Comparison of ENCODE assay signal across 8 cellular contexts in genomic region chr10:63421591-63421990, GRCh38.
DNase-seq lines count a peak whose midpoint lies in the region; ATAC-seq and TF ChIP-seq lines count a peak whose summit lies in the region.

No MANE protein-coding gene starts in this region.

- TF ChIP-seq CTCF in OCI-LY1 (IDR thresholded peaks at IDR 0.05; ENCODE audit: low read length) = no peak

- no peak overlapping the region for H2AFZ ChIP-seq in OCI-LY1 (ENCODE audit: low read length)

- intact Hi-C loops in posterior cingulate gyrus (cut with DNase I) = no loop called here

- H3K79me2 ChIP-seq in OCI-LY1 (ENCODE audit: insufficient read depth, low read length) = peaks cover 55% of the 10 kb centered on the region

- no peaks in the 10 kb centered on the region for H3K9me2 ChIP-seq in OCI-LY1 (ENCODE audit: low read depth, low read length)

- peak overlapping the region; percentile 36; the same call in 1 of the 2 replicates for H3K9ac ChIP-seq in OCI-LY1 (ENCODE audit: low read length)

- peak overlapping the region; percentile 60 for H3K4me2 ChIP-seq in OCI-LY1 (ENCODE audit: low read length)

- H4K20me1 ChIP-seq in OCI-LY1 (ENCODE audit: insufficient read depth, low read length) = no peaks in the 10 kb centered on the region

- no peaks in the 10 kb centered on the region for H3K36me3 ChIP-seq in OCI-LY1 (ENCODE audit: insufficient read depth, low read length)

- peak overlapping the region; percentile 19 for H3K4me3 ChIP-seq in OCI-LY1 (ENCODE audit: low read depth, low read length, poor library complexity, severe bottlenecking)

- peak overlapping the region; percentile 88 for H3K27ac ChIP-seq in OCI-LY1 (ENCODE audit: low read depth, low read length, poor library complexity, severe bottlenecking)

- H3K4me1 ChIP-seq in OCI-LY1 (ENCODE audit: insufficient read depth, low read length, severe bottlenecking) = peaks cover 42% of the 10 kb centered on the region

- no peaks in the 10 kb centered on the region for H3K27me3 ChIP-seq in OCI-LY1 (ENCODE audit: insufficient read depth, low read length)

- no peaks in the 10 kb centered on the region for H3K9me3 ChIP-seq in OCI-LY1 (ENCODE audit: low read length)

- H3F3A ChIP-seq in OCI-LY1 (ENCODE audit: insufficient read depth, low read length) = 0 out of 2 replicates have a peak, but pooled peaks cover 6% of the 10 kb centered on the region

- peak; percentile 83 for ATAC-seq in HG02840 (IDR thresholded peaks at IDR 0.05; ENCODE audit: low FRiP score, unreplicated experiment)

- DNase-seq in NCI-H82 (lab: John Stamatoyannopoulos, UW) = peak; percentile 3
- no peak for DNase-seq in NCI-H82 treated with DMSO at 0.1 percent for 48 hours (lab: John Stamatoyannopoulos, UW; ENCODE audit: unreplicated experiment)
- DNase-seq in medulla oblongata (ENCODE audit: extremely low spot score) = peak; percentile 48
- DNase-seq in AG08395 (ENCODE audit: low spot score) = no peak
- no peak for DNase-seq in posterior cingulate gyrus
- no peak for DNase-seq in islet precursor cell

Comparison
In these comparisons a context has a peak if more than half of its experiments do, and no peak if none do; other contexts are left out.
1. DNase-seq: peak in NCI-H82 (single experiment) and medulla oblongata (single experiment); none in NCI-H82 treated with DMSO at 0.1 percent for 48 hours (single experiment), AG08395 (single experiment), posterior cingulate gyrus (0 of 10) and islet precursor cell (single experiment).